In the genomic region with DNA sequence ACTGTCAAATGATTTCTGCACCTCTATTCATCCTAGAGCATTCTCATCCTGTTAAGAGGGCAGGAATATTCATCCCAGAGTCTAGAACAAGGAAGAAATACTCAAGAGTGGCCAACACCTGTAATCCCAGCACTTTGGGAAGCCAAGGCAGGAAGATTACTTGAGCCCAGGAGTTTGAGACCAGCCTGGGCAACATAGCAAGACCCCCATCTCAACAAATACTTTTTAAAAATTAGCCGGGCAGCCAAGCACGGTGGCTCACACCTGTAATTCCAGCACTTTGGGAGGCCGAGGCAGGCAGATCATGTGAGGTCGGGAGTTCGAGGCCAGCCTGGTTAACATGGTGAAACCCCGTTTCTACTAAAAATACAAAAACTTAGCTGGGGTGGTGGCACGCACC, we compare ENCODE assay signal across 4 cellular contexts. TPM values are rescaled to one million over a fixed set of nuclear protein-coding genes. Genes with fewer than 3 reads are reported as not detected.
"Had no signal": no experiment of that assay in that cellular context is flagged by ENCODE, and none has a peak within 500 bp of the region (broad histone marks: within the 10 kb centered on the region; RNA-seq: fewer than 3 reads in every experiment).

No MANE protein-coding gene starts in this region.

RNA-seq across cellular contexts. Expression of gene RIPOR3, which starts 6.9 kb away (rescaled TPM):
- total RNA-seq: naive thymus-derived CD8-positive, alpha-beta T cell; natural killer cell treated with Interleukin-12 subunit alpha and Interleukin-12 subunit beta and Interleukin-15 and Interleukin-18, amount 100 ng/mL, for 72 hours; pulmonary artery endothelial cell had no signal
- polyA plus RNA-seq: neural cell had no signal
